In genomic region chr15:84747423-84748273, GRCh38 we compare ENCODE assay signal across 1 cellular context.
A peak's percentile ranks its signal among the peaks of the same experiment; 100 is the strongest.
TF ChIP-seq lines count a peak whose summit lies in the region.

No MANE protein-coding gene starts in this region.

TF ChIP-seq in HepG2, 621 proteins besides CTCF, POLR2A, EP300 and RAD21 (continued from another document and continues in another):
- TF ChIP-seq ZMAT5 (CRISPR knock-in tag; IDR thresholded peaks at IDR 0.05; ENCODE audit: borderline replicate concordance, low read depth), result no peak
- no peak for TF ChIP-seq ZNF703 (CRISPR knock-in tag; IDR thresholded peaks at IDR 0.05; ENCODE audit: borderline replicate concordance)
- no peak for TF ChIP-seq ZNF382 (CRISPR knock-in tag; IDR thresholded peaks at IDR 0.05; ENCODE audit: borderline replicate concordance)
- TF ChIP-seq AHR (CRISPR knock-in tag; IDR thresholded peaks at IDR 0.05), result no peak
- TF ChIP-seq ZNF781 (CRISPR knock-in tag; IDR thresholded peaks at IDR 0.05; ENCODE audit: borderline replicate concordance, not compliant biosample characterization), result no peak
- TF ChIP-seq NPAS2 (CRISPR knock-in tag; IDR thresholded peaks at IDR 0.05; ENCODE audit: borderline replicate concordance), result no peak
- TF ChIP-seq CSRNP2 (CRISPR knock-in tag; conservative IDR thresholded peaks at IDR 0.05; ENCODE audit: low read depth), result no peak
- TF ChIP-seq PHF21A (CRISPR knock-in tag; IDR thresholded peaks at IDR 0.05), result peak; percentile 51
- no peak for TF ChIP-seq HCFC1 (IDR thresholded peaks at IDR 0.05; ENCODE audit: low read depth, low read length)
- no peak for TF ChIP-seq ZNF567 (CRISPR knock-in tag; IDR thresholded peaks at IDR 0.05; ENCODE audit: borderline replicate concordance)
- TF ChIP-seq TFDP1 (CRISPR knock-in tag; IDR thresholded peaks at IDR 0.05; ENCODE audit: borderline replicate concordance), result 0 out of 2 replicates have a peak, but pooled peaks have one; percentile 41
- no peak for TF ChIP-seq ZNF83 (CRISPR knock-in tag; IDR thresholded peaks at IDR 0.05; ENCODE audit: borderline replicate concordance)
- TF ChIP-seq ZNF282 (IDR thresholded peaks at IDR 0.05; ENCODE audit: partially characterized antibody), result no peak
- no peak for TF ChIP-seq SOX13 (IDR thresholded peaks at IDR 0.05)
- TF ChIP-seq SOX13 (CRISPR knock-in tag; conservative IDR thresholded peaks at IDR 0.05 in 1 of 2, IDR thresholded peaks at IDR 0.05 in 1 of 2), result no peak; a peak in 1 of 4 replicates
- no peak for TF ChIP-seq ZNF337 (CRISPR knock-in tag; IDR thresholded peaks at IDR 0.05; ENCODE audit: borderline replicate concordance, low read depth)
- TF ChIP-seq ZNF34 (CRISPR knock-in tag; IDR thresholded peaks at IDR 0.05; ENCODE audit: borderline replicate concordance), result 0 out of 2 replicates have a peak, but pooled peaks have one; percentile 65
- TF ChIP-seq ZNF746 (CRISPR knock-in tag; IDR thresholded peaks at IDR 0.05), result no peak
- peak; percentile 67 for TF ChIP-seq PATZ1 (CRISPR knock-in tag; IDR thresholded peaks at IDR 0.05)
- TF ChIP-seq NFYC (CRISPR knock-in tag; IDR thresholded peaks at IDR 0.05), result no peak
- TF ChIP-seq ZNF441 (CRISPR knock-in tag; IDR thresholded peaks at IDR 0.05; ENCODE audit: borderline replicate concordance), result no peak
- no peak for TF ChIP-seq ZNF549 (CRISPR knock-in tag; IDR thresholded peaks at IDR 0.05)
- TF ChIP-seq FOXO4 (CRISPR knock-in tag; conservative IDR thresholded peaks at IDR 0.05), result no peak
- TF ChIP-seq SOX5 (CRISPR knock-in tag; IDR thresholded peaks at IDR 0.05; ENCODE audit: borderline replicate concordance), result no peak; the same call in 1 of the 2 replicates
- TF ChIP-seq GATAD1 (CRISPR knock-in tag; IDR thresholded peaks at IDR 0.05), result no peak; the same call in 1 of the 2 replicates
- TF ChIP-seq KDM5A (IDR thresholded peaks at IDR 0.05; ENCODE audit: borderline replicate concordance, low read length), result peak; percentile 59; the same call in 1 of the 2 replicates
- TF ChIP-seq RFXAP (CRISPR knock-in tag; IDR thresholded peaks at IDR 0.05; ENCODE audit: borderline replicate concordance), result no peak
- no peak for TF ChIP-seq DNMT3B (CRISPR knock-in tag; conservative IDR thresholded peaks at IDR 0.05)
- TF ChIP-seq ELK4 (CRISPR knock-in tag; IDR thresholded peaks at IDR 0.05; ENCODE audit: borderline replicate concordance), result no peak
- no peak for TF ChIP-seq HOMEZ (CRISPR knock-in tag; IDR thresholded peaks at IDR 0.05; ENCODE audit: low read depth)
- peak; percentile 80; the same call in 1 of the 2 replicates for TF ChIP-seq ZBTB4 (CRISPR knock-in tag; IDR thresholded peaks at IDR 0.05; ENCODE audit: borderline replicate concordance)
- no peak for TF ChIP-seq HMGA1 (CRISPR knock-in tag; conservative IDR thresholded peaks at IDR 0.05)
- TF ChIP-seq SP2 (CRISPR knock-in tag; IDR thresholded peaks at IDR 0.05), result no peak
- peak; percentile 41; the same call in 1 of the 2 replicates for TF ChIP-seq ARHGAP35 (CRISPR knock-in tag; IDR thresholded peaks at IDR 0.05; ENCODE audit: borderline replicate concordance)
- TF ChIP-seq ZNF772 (CRISPR knock-in tag; IDR thresholded peaks at IDR 0.05), result 0 out of 2 replicates have a peak, but pooled peaks have one; percentile 17
- TF ChIP-seq CCDC6 (CRISPR knock-in tag; IDR thresholded peaks at IDR 0.05), result peak; percentile 77; the same call in 1 of the 2 replicates
- 0 out of 2 replicates have a peak, but pooled peaks have one; percentile 32 for TF ChIP-seq ZNF10 (CRISPR knock-in tag; IDR thresholded peaks at IDR 0.05; ENCODE audit: borderline replicate concordance, low read depth)
- no peak for TF ChIP-seq ZNF7 (CRISPR knock-in tag; IDR thresholded peaks at IDR 0.05)
- TF ChIP-seq SIN3A (IDR thresholded peaks at IDR 0.05; ENCODE audit: borderline replicate concordance, low read depth, low read length), result peak; percentile 11; the same call in 1 of the 2 replicates
- no peak; the same call in 1 of the 2 replicates for TF ChIP-seq MLXIP (CRISPR knock-in tag; IDR thresholded peaks at IDR 0.05; ENCODE audit: borderline replicate concordance)
- no peak for TF ChIP-seq KLF15 (CRISPR knock-in tag; IDR thresholded peaks at IDR 0.05; ENCODE audit: borderline replicate concordance)
- TF ChIP-seq ZFP36L1 (CRISPR knock-in tag; IDR thresholded peaks at IDR 0.05), result no peak
- peak; percentile 70; the same call in 1 of the 2 replicates for TF ChIP-seq KMT2A (CRISPR knock-in tag; IDR thresholded peaks at IDR 0.05)
- TF ChIP-seq ZFAT (CRISPR knock-in tag; conservative IDR thresholded peaks at IDR 0.05), result no peak
- peak; percentile 26 for TF ChIP-seq HNRNPH1 (optimal IDR thresholded peaks at IDR 0.05; ENCODE audit: low read depth, low read length)
- no peak; the same call in 1 of the 2 replicates for TF ChIP-seq ZNF3 (CRISPR knock-in tag; IDR thresholded peaks at IDR 0.05)
- 0 out of 2 replicates have a peak, but pooled peaks have one; percentile 36 for TF ChIP-seq SNAPC5 (CRISPR knock-in tag; IDR thresholded peaks at IDR 0.05; ENCODE audit: borderline replicate concordance)
- TF ChIP-seq CHD4 (IDR thresholded peaks at IDR 0.05; ENCODE audit: borderline replicate concordance, low read length), result no peak
- no peak for TF ChIP-seq HNF4G (IDR thresholded peaks at IDR 0.05; ENCODE audit: borderline replicate concordance, low read depth, low read length)
- no peak for TF ChIP-seq HNF4G (CRISPR knock-in tag; IDR thresholded peaks at IDR 0.05; ENCODE audit: borderline replicate concordance, low read depth)
- TF ChIP-seq NFIB (CRISPR knock-in tag; IDR thresholded peaks at IDR 0.05; ENCODE audit: borderline replicate concordance), result no peak
- no peak; the same call in 1 of the 2 replicates for TF ChIP-seq FOXO1 (CRISPR knock-in tag; IDR thresholded peaks at IDR 0.05)
